Comparison of ENCODE assay signal across 18 cellular contexts in genomic region chr9:18676501-18676900, GRCh38.
"Had no signal": no experiment of that assay in that cellular context is flagged by ENCODE, and none has a peak within 500 bp of the region (broad histone marks: within the 10 kb centered on the region; RNA-seq: fewer than 3 reads in every experiment).

No MANE protein-coding gene starts in this region.

- H3K27ac ChIP-seq: colonic mucosa, hepatocyte, neutrophil, sigmoid colon had no signal

- H3K27me3 ChIP-seq: colonic mucosa, hepatocyte, neutrophil, sigmoid colon had no signal

- H3K9me3 ChIP-seq: colonic mucosa, neutrophil, sigmoid colon had no signal

- H3K36me3 ChIP-seq: colonic mucosa, neutrophil, sigmoid colon had no signal

- H3K4me3 ChIP-seq: colonic mucosa, hepatocyte, lung, sigmoid colon had no signal

- H3K4me1 ChIP-seq: colonic mucosa had no signal

- ATAC-seq: left colon; left ventricle myocardium superior; naive thymus-derived CD4-positive, alpha-beta T cell had no signal

- DNase-seq: colonic mucosa; dermis blood vessel endothelial cell; erythroblast; foreskin melanocyte; head of caudate nucleus; left colon; left ventricle myocardium superior; mesendoderm; naive thymus-derived CD4-positive, alpha-beta T cell; posterior cingulate gyrus; sigmoid colon; small intestine; stimulated activated CD4-positive, alpha-beta T cell treated with anti-CD3 and anti-CD28 coated beads, Interleukin-12 subunit alpha, Interleukin-12 subunit beta, amount 100 ng/mL, for 4 hours; stimulated activated naive CD4-positive, alpha-beta T cell; trophoblast cell had no signal
